8 cellular contexts compared by ENCODE assay signal in the genomic region with DNA sequence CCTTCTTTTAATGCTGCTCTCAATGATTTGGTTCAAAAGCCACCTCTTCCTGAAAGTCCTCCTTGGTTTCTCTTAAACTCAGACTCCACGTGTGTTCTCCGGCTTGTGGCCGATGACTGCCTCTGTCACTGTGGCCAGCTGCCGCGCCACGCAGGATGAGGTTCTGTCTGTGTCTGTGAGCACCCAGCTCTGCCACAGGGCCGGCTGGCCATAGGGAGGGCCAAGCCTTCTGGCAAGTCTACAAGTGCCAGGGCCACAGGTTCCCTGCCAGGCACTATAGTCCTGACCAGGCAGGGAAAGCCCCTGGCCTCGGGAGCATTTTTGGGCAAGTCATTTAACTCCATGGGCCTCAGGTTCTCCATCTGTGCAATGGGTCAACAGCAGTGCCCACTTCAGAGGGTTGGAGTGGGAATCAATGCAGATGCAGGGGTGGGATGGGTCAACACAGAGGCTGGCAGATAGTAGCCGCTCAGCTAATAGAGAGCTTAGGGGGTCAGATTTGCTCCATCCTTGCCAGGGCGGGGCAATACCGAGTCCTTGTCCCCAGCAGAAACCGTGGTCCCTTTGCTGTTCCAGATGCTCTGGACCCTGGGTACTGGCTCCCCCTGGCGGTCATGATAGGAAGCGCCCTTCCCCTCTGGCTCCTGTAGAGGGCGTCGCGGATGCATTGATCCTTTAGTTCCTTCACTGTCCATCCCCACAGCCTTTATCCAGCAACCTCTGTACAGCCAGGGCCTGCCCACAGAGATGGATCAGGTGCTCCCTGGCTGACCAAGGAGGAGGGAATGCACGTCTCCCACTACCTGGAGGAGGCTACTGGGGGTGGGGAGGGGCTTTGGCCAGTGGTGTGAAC.
DNase-seq lines count a peak whose midpoint lies in the region; ATAC-seq and TF ChIP-seq lines count a peak whose summit lies in the region.

No MANE protein-coding gene starts in this region.

- DNase-seq in GM04504 (ENCODE audit: low read depth) (peak; percentile 57), NCI-H2227 (lab: John Stamatoyannopoulos, UW; ENCODE audit: unreplicated experiment) (peak; percentile 80), cardiac fibroblast (ENCODE audit: low read depth in 2 of 2) (peak; percentile 84 to 86), kidney tubule cell (ENCODE audit: low spot score) (peak; percentile 82)
- DNase-seq in activated CD4-positive, CD25-positive, alpha-beta regulatory T cell (lab: John Stamatoyannopoulos, UW) = peak; percentile 48 to 78 (median 67)
- peak; percentile 88 to 90 for DNase-seq in stimulated activated CD4-positive, alpha-beta T cell treated with anti-CD3 and anti-CD28 coated beads, Interleukin-2, amount 100 ng/mL, for 24 hours

- ATAC-seq in HG02973 (IDR thresholded peaks at IDR 0.05; ENCODE audit: unreplicated experiment) (peak; percentile 40), HG02981 (IDR thresholded peaks at IDR 0.05; ENCODE audit: unreplicated experiment) (no peak)

- H3K4me3 ChIP-seq in cardiac fibroblast (replicated peaks in 1 of 2; ENCODE audit: low read depth in 2 of 2, low read length in 2 of 2) = no peak overlapping the region

- TF ChIP-seq CTCF in cardiac fibroblast (IDR thresholded peaks at IDR 0.05; ENCODE audit: low read depth, low read length) = peak; percentile 100
